17 cellular contexts compared by ENCODE assay signal in the genomic region with DNA sequence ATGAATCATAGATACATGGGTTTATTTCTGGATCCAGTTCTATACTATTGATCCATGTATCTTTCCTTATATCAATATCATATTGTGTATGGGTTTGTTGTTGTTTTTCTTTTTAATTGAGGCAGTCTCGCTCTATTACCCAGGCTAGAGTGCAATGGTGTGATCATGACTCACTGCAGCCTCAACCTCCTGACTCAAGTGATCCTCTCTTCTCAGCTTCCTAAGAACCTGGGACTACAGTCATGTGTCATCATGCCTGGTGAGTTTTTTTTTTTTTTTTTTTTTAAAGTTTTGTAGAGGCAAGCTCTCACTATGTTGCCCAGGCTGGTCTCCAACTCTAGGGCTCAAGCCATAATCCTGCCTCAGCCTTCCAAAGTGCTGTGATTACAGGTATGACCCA.
"Had no signal": no experiment of that assay in that cellular context is flagged by ENCODE, and none has a peak within 500 bp of the region (broad histone marks: within the 10 kb centered on the region; RNA-seq: fewer than 3 reads in every experiment).

No MANE protein-coding gene starts in this region.

- DNase-seq: activated CD4-positive, alpha-beta memory T cell treated with anti-CD3 and anti-CD28 coated beads for 36 hours; activated CD8-positive, alpha-beta memory T cell treated with anti-CD3 and anti-CD28 coated beads, Interleukin-2, amount 10 ng/mL, durations not matched to agents 7 days and 5 days; activated effector memory CD4-positive, alpha-beta T cell treated with anti-CD3 and anti-CD28 coated beads, Interleukin-2, amount 50 U/mL, for 16 hours; activated T-cell treated with anti-CD3 and anti-CD28 coated beads, Interleukin-2, amount 50 U/mL, for 48 hours; adrenal gland; caudate nucleus; effector CD4-positive, alpha-beta T cell; left ventricle myocardium superior; nucleus accumbens; posterior cingulate gyrus; right cardiac atrium; stimulated activated CD4-positive, alpha-beta T cell treated with anti-CD3 and anti-CD28 coated beads, Interleukin-15, amount 100 ng/mL, for 24 hours; stimulated activated CD4-positive, alpha-beta T cell treated with anti-CD3 and anti-CD28 coated beads, Interleukin-4, amount 100 ng/mL, for 1 hour; stimulated activated naive CD4-positive, alpha-beta T cell; T-helper 1 cell; T1000; tibial artery had no signal

- ATAC-seq: activated CD8-positive, alpha-beta memory T cell treated with anti-CD3 and anti-CD28 coated beads, Interleukin-2, amount 10 ng/mL, durations not matched to agents 7 days and 5 days; left ventricle myocardium superior; right cardiac atrium had no signal
